Comparison of ENCODE assay signal across 8 cellular contexts in genomic region chr22:37316875-37317371, GRCh38. TPM values are rescaled to one million over a fixed set of nuclear protein-coding genes. Genes with fewer than 3 reads are reported as not detected.
A peak's percentile ranks its signal among the peaks of the same experiment; 100 is the strongest.
DNase-seq lines count a peak whose midpoint lies in the region; ATAC-seq and TF ChIP-seq lines count a peak whose summit lies in the region.

No MANE protein-coding gene starts in this region.

- DNase-seq in AG09319 (ENCODE audit: extremely low read depth, low read depth) = peak; percentile 61
- DNase-seq in NCI-H526 treated with DMSO at 0.1 percent for 48 hours (lab: John Stamatoyannopoulos, UW) = peak; percentile 43
- DNase-seq in activated CD4-positive, alpha-beta T cell treated with anti-CD3 and anti-CD28 coated beads, Interleukin-2, amount 50 U/mL, for 1 hour = peak; percentile 67
- peak; percentile 45 to 81 (median 73) for DNase-seq in dorsolateral prefrontal cortex
- DNase-seq in lower lobe of right lung = peak; percentile 78
- peak; percentile 48 to 60 (median 56) for DNase-seq in stimulated activated CD4-positive, alpha-beta T cell treated with anti-CD3 and anti-CD28 coated beads, TNF-alpha, amount 100 ng/mL, for 48 hours (ENCODE audit: low read depth in 3 of 3)

- intact Hi-C loops in dorsolateral prefrontal cortex (cut with DNase I) (loop anchor here (1.0 to 5.0 kb wide), 2 partner anchors 140 to 275 kb away; no protein-coding TSS in a partner anchor), lower lobe of right lung (cut with DNase I) (no loop called here)

- no peaks in the 10 kb centered on the region for H3K36me3 ChIP-seq in lower lobe of right lung

- H3K27ac ChIP-seq in dorsolateral prefrontal cortex (no peak overlapping the region), lower lobe of right lung (no peak overlapping the region)

- TF ChIP-seq CTCF in AG09319 (IDR thresholded peaks at IDR 0.05; ENCODE audit: low read depth, low read length) = peak; percentile 97
- TF ChIP-seq CTCF in dorsolateral prefrontal cortex (IDR thresholded peaks at IDR 0.05 in 54 of 56, conservative IDR thresholded peaks at IDR 0.05 in 2 of 56; ENCODE audit: low read depth in 1 of 56, partially characterized antibody in 56 of 56) = peak; percentile 44 to 92 (median 83)
- peak; percentile 86 for TF ChIP-seq CTCF in lower lobe of right lung (IDR thresholded peaks at IDR 0.05)

- ATAC-seq in GM18909 (IDR thresholded peaks at IDR 0.05; ENCODE audit: poor library complexity, unreplicated experiment) = peak; percentile 51
- peak; percentile 87 to 89 for ATAC-seq in lower lobe of right lung
- ATAC-seq in GM21367 (IDR thresholded peaks at IDR 0.05; ENCODE audit: unreplicated experiment) = no peak

- H3K9me3 ChIP-seq in lower lobe of right lung = no peaks in the 10 kb centered on the region

- no peaks in the 10 kb centered on the region for H3K27me3 ChIP-seq in dorsolateral prefrontal cortex
- H3K27me3 ChIP-seq in lower lobe of right lung (ENCODE audit: low read depth) = peaks cover 3% of the 10 kb centered on the region

- H3K4me3 ChIP-seq in dorsolateral prefrontal cortex = no peak overlapping the region
- H3K4me3 ChIP-seq in lower lobe of right lung = no peak overlapping the region

- H3K4me1 ChIP-seq in lower lobe of right lung = peaks cover 12% of the 10 kb centered on the region

RNA-seq across cellular contexts. Expression of gene CYTH4, which starts 34.6 kb away (rescaled TPM):
- total RNA-seq in dorsolateral prefrontal cortex = 10 to 100 TPM in 38 of 120 experiments, 1 to 10 TPM in 82; 1.1 to 29.9 (median 8.1) TPM
- 45.4 TPM for total RNA-seq in lower lobe of right lung
